17 cellular contexts compared by ENCODE assay signal in genomic region chr19:13073263-13073662, GRCh38. TPM values are rescaled to one million over a fixed set of nuclear protein-coding genes. Genes with fewer than 3 reads are reported as not detected.
A peak's percentile ranks its signal among the peaks of the same experiment; 100 is the strongest.
DNase-seq lines count a peak whose midpoint lies in the region; ATAC-seq and TF ChIP-seq lines count a peak whose summit lies in the region.
"Had no signal": no experiment of that assay in that cellular context is flagged by ENCODE, and none has a peak within 500 bp of the region (broad histone marks: within the 10 kb centered on the region; RNA-seq: fewer than 3 reads in every experiment).

No MANE protein-coding gene starts in this region.

- intact Hi-C loops in left ventricle myocardium inferior (cut with micrococcal nuclease): no loop called here
- intact Hi-C loops in Right ventricle myocardium inferior (cut with DNase I): no loop called here
- intact Hi-C loops in dorsolateral prefrontal cortex (cut with DNase I): no loop called here
- intact Hi-C loops in uterus (cut with DNase I; ENCODE audit: low total_unique reads): no loop called here
- intact Hi-C loops in A673 (cut with micrococcal nuclease; ENCODE audit: unreplicated experiment): no loop called here

- H3K36me3 ChIP-seq in left ventricle myocardium inferior (peaks cover 31% of the 10 kb centered on the region), rectal smooth muscle tissue (ENCODE audit: control insufficient read depth, insufficient read depth, low read length) (peaks cover 19% of the 10 kb centered on the region), uterus (no peaks in the 10 kb centered on the region), A673 (ENCODE audit: insufficient read depth, low read length, poor library complexity, severe bottlenecking) (peaks cover 16% of the 10 kb centered on the region)

- POLR2A ChIA-PET in A673 (lab: Charles Lee; ENCODE audit: low non-redundant PET): no interaction called here

- no peak for TF ChIP-seq POLR2A in uterus (IDR thresholded peaks at IDR 0.05)

- H3K27ac ChIP-seq in left ventricle myocardium inferior (replicated peaks) (peak overlapping the region; percentile 16), dorsolateral prefrontal cortex (peak overlapping the region; percentile 76 to 100 (median 99)), rectal smooth muscle tissue (ENCODE audit: low read depth, low read length) (peak overlapping the region; percentile 24), uterus (peak overlapping the region; percentile 61 to 98), A673 (ENCODE audit: low read depth, low read length, poor library complexity, severe bottlenecking) (no peak overlapping the region)
- H3K27ac ChIP-seq: BLaER1 treated with 17β-estradiol and CSF1 and Interleukin-3, amounts not matched to agents 10 nM and 100 nM had no signal

- TF ChIP-seq CTCF in left ventricle myocardium inferior (IDR thresholded peaks at IDR 0.05; ENCODE audit: borderline replicate concordance) (no peak), dorsolateral prefrontal cortex (IDR thresholded peaks at IDR 0.05 in 54 of 56, conservative IDR thresholded peaks at IDR 0.05 in 2 of 56; ENCODE audit: low read depth in 1 of 56, partially characterized antibody in 56 of 56) (no peak), uterus (IDR thresholded peaks at IDR 0.05) (no peak), A673 (conservative IDR thresholded peaks at IDR 0.05; ENCODE audit: low read depth, low read length) (no peak)

- no peaks in the 10 kb centered on the region for H3K9me3 ChIP-seq in left ventricle myocardium inferior (replicated peaks)
- H3K9me3 ChIP-seq in uterus: no peaks in the 10 kb centered on the region
- H3K9me3 ChIP-seq in A673 (ENCODE audit: low read depth, low read length, poor library complexity, severe bottlenecking): no peaks in the 10 kb centered on the region
- H3K9me3 ChIP-seq: BLaER1 treated with 17β-estradiol and CSF1 and Interleukin-3, amounts not matched to agents 10 nM and 100 nM had no signal

- ATAC-seq in Right ventricle myocardium inferior (no peak), GM21515 (IDR thresholded peaks at IDR 0.05; ENCODE audit: unreplicated experiment) (no peak), GM18511 (IDR thresholded peaks at IDR 0.05; ENCODE audit: unreplicated experiment) (no peak)
- ATAC-seq: Panc1 had no signal

- H3K9ac ChIP-seq in rectal smooth muscle tissue (ENCODE audit: low read length): no peak overlapping the region
- H3K9ac ChIP-seq: BLaER1 treated with 17β-estradiol and CSF1 and Interleukin-3, amounts not matched to agents 10 nM and 100 nM had no signal

- no TSS peak for BruUV-seq in A673 (replicated peaks; lab: Mats Ljungman, UMichigan)

- CTCF ChIA-PET in A673 (lab: Charles Lee): no interaction called here

- no peak for DNase-seq in left ventricle myocardium inferior
- DNase-seq in Right ventricle myocardium inferior (ENCODE audit: missing footprints): no peak
- DNase-seq in dorsolateral prefrontal cortex: no peak
- DNase-seq in uterus: no peak
- no peak for DNase-seq in A673 (ENCODE audit: low spot score)
- DNase-seq: 8988T, GOT3, KG1, NCI-H1417 treated with DMSO at 0.1 percent for 48 hours, NCI-H2029, NCI-H748 treated with DMSO at 0.1 percent for 48 hours, Right ventricle myocardium superior had no signal

- no peaks in the 10 kb centered on the region for H3K27me3 ChIP-seq in left ventricle myocardium inferior (ENCODE audit: low read depth)
- H3K27me3 ChIP-seq in dorsolateral prefrontal cortex: no peaks in the 10 kb centered on the region
- no peaks in the 10 kb centered on the region for H3K27me3 ChIP-seq in rectal smooth muscle tissue (ENCODE audit: control insufficient read depth, insufficient read depth, low read length)
- H3K27me3 ChIP-seq in uterus: no peaks in the 10 kb centered on the region
- H3K27me3 ChIP-seq in A673 (replicated peaks; ENCODE audit: insufficient read depth, low read depth, low read length, poor library complexity): no peaks in the 10 kb centered on the region
- H3K27me3 ChIP-seq: BLaER1 treated with 17β-estradiol and CSF1 and Interleukin-3, amounts not matched to agents 10 nM and 100 nM had no signal

- H3K4me3 ChIP-seq in left ventricle myocardium inferior (no peak overlapping the region), dorsolateral prefrontal cortex (peak overlapping the region in 15 of 59 donors; percentile 7 to 56 (median 43)), rectal smooth muscle tissue (ENCODE audit: low read length) (no peak overlapping the region), uterus (no peak overlapping the region), A673 (ENCODE audit: low read depth, low read length, poor library complexity, severe bottlenecking) (no peak overlapping the region)
- H3K4me3 ChIP-seq: BLaER1 treated with 17β-estradiol and CSF1 and Interleukin-3, amounts not matched to agents 10 nM and 100 nM had no signal

- H3K4me1 ChIP-seq in left ventricle myocardium inferior (peaks cover 76% of the 10 kb centered on the region), rectal smooth muscle tissue (ENCODE audit: control insufficient read depth, insufficient read depth, low read length) (peaks cover 50% of the 10 kb centered on the region), uterus (peaks cover 20 to 23% of the 10 kb centered on the region in 2 donors), A673 (ENCODE audit: insufficient read depth, low read length, poor library complexity, severe bottlenecking) (peaks cover 11% of the 10 kb centered on the region)

RNA-seq across cellular contexts. Expression of gene LYL1, which starts 29.4 kb away (rescaled TPM):
- 6.3 TPM for total RNA-seq in left ventricle myocardium inferior
- total RNA-seq in Right ventricle myocardium inferior: 9.4 TPM
- 10 to 100 TPM in 2 of 120 experiments, 1 to 10 TPM in 118; 1.0 to 11.8 (median 4.5) TPM for total RNA-seq in dorsolateral prefrontal cortex
- total RNA-seq in uterus: 10 to 100 TPM in 3 of 4 donors, 1 to 10 TPM in 1; 2.6 to 15.5 (median 11.1) TPM
- not detected in 2 replicates for total RNA-seq in A673 (2021)

RNA-seq across cellular contexts. Expression of gene TRMT1, which starts 43.3 kb away (rescaled TPM):
- total RNA-seq in left ventricle myocardium inferior (19.6 TPM), Right ventricle myocardium inferior (21.1 TPM), dorsolateral prefrontal cortex (10 to 100 TPM; 30.6 to 70.9 (median 40.8) TPM), uterus (10 to 100 TPM; 23.2 to 99.4 (median 33.6) TPM), A673 (2021) (85.7 and 109 TPM in 2 replicates)

RNA-seq across cellular contexts. Expression of gene NACC1, which starts 44.8 kb away (rescaled TPM):
- total RNA-seq in left ventricle myocardium inferior (35.4 TPM), Right ventricle myocardium inferior (54.0 TPM), dorsolateral prefrontal cortex (100 to 1,000 TPM in 5 of 120 experiments, 10 to 100 TPM in 115; 54.8 to 122 (median 79.3) TPM), uterus (10 to 100 TPM; 13.4 to 28.1 (median 15.8) TPM), A673 (2021) (119 and 126 TPM in 2 replicates)
